ENCODE assay signal across 8 cellular contexts in the genomic region with DNA sequence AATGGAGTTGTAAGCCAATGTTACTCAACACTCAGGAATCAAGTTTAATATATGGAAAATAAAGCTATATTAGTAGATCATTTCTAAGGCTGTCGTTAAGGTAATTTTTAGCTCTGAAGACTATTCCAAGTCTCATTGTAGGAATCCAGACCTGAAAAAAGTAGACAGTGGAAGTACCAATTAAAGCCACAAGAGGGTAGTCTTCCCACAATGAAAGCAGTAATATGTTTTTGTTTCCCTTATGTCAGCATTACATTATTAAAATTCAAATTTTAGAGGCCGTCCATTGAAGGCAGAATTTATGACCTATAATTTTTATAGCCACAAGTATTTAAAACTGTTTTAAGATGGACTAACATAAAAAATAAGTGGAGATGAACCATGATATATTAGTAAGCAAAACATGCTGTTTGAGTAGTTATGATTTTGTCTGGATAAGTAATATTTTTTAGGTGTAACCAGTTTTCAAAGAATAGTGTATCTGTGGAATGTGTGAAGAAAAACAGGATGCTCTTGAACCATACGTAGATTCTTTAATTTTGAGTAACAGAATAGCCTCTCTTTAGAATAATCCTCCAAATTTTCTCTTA.
DNase-seq lines count a peak whose midpoint lies in the region; ATAC-seq and TF ChIP-seq lines count a peak whose summit lies in the region.

No MANE protein-coding gene starts in this region.

- no peaks in the 10 kb centered on the region for H3K36me3 Mint-ChIP-seq in Calu3 (ENCODE audit: insufficient read depth, unreplicated experiment)
- no peaks in the 10 kb centered on the region for H3K36me3 Mint-ChIP-seq in CD4-positive, alpha-beta memory T cell

- no peaks in the 10 kb centered on the region for H3K36me3 ChIP-seq in liver (ENCODE audit: control insufficient read depth in 4 of 4, insufficient read depth in 3 of 4, low read depth in 1 of 4, low read length in 3 of 4)
- no peaks in the 10 kb centered on the region for H3K36me3 ChIP-seq in CD4-positive, alpha-beta memory T cell (ENCODE audit: insufficient read depth, low read length)

- TF ChIP-seq RAD21 in liver (IDR thresholded peaks at IDR 0.05): peak; percentile 72 to 75

- WGBS in liver: 24% methylated on average over 3 of the region's 3 CpGs

- H3K4me1 ChIP-seq in liver (ENCODE audit: control insufficient read depth in 4 of 4, insufficient read depth in 4 of 4, low read length in 3 of 4): no peaks in the 10 kb centered on the region
- H3K4me1 ChIP-seq in CD4-positive, alpha-beta memory T cell (ENCODE audit: insufficient read depth, low read length): no peaks in the 10 kb centered on the region

- TF ChIP-seq CTCF in Calu3 (IDR thresholded peaks at IDR 0.05; ENCODE audit: unreplicated experiment) (peak; percentile 35), astrocyte of the cerebellum (IDR thresholded peaks at IDR 0.05; ENCODE audit: low read depth, low read length, missing control alignments) (peak; percentile 53), liver (IDR thresholded peaks at IDR 0.05; ENCODE audit: low read depth, low read length, missing input control) (peak; percentile 59)

- in situ Hi-C loops in astrocyte of the cerebellum (cut with HindIII; ENCODE audit: low sequenced_read_pairs): no loop called here

- no peaks in the 10 kb centered on the region for H3K27me3 Mint-ChIP-seq in Calu3 (ENCODE audit: unreplicated experiment)
- H3K27me3 Mint-ChIP-seq in CD4-positive, alpha-beta memory T cell: no peaks in the 10 kb centered on the region

- no peaks in the 10 kb centered on the region for H3K4me1 Mint-ChIP-seq in Calu3 (ENCODE audit: low read depth, unreplicated experiment)
- H3K4me1 Mint-ChIP-seq in CD4-positive, alpha-beta memory T cell: no peaks in the 10 kb centered on the region

- H3K9me3 ChIP-seq in liver (ENCODE audit: control insufficient read depth in 4 of 4, low read length in 3 of 4): no peaks in the 10 kb centered on the region
- H3K9me3 ChIP-seq in CD4-positive, alpha-beta memory T cell (ENCODE audit: control insufficient read depth in 1 of 2, low read length in 2 of 2): no peaks in the 10 kb centered on the region

- no peak overlapping the region for H3K9ac ChIP-seq in liver (ENCODE audit: low read depth in 1 of 2, low read length in 2 of 2)

- DNase-seq in Calu3: peak; percentile 9
- peak; percentile 50 for DNase-seq in M059J (ENCODE audit: low read depth)
- DNase-seq in astrocyte of the cerebellum (ENCODE audit: low read depth): peak; percentile 58
- DNase-seq in CD4-positive, alpha-beta memory T cell: no peak
- DNase-seq in activated CD4-positive, alpha-beta T cell treated with anti-CD3 and anti-CD28 coated beads, Interleukin-2, amount 50 U/mL, for 4 hours: no peak
- DNase-seq in central memory CD4-positive, alpha-beta T cell: no peak

- intact Hi-C loops in Calu3 (cut with micrococcal nuclease; ENCODE audit: unreplicated experiment): loop anchor here (5.0 to 10.0 kb wide), 3 partner anchors 130 to 223 kb away; no protein-coding TSS in a partner anchor
- intact Hi-C loops in CD4-positive, alpha-beta memory T cell (cut with micrococcal nuclease): no loop called here

- no peak overlapping the region for H3K4me3 Mint-ChIP-seq in Calu3 (ENCODE audit: low read depth, unreplicated experiment)
- no peak overlapping the region for H3K4me3 Mint-ChIP-seq in CD4-positive, alpha-beta memory T cell

- BruUV-seq in Calu3 (replicated peaks; lab: Mats Ljungman, UMichigan): no TSS peak

- no peak overlapping the region for H3K27ac ChIP-seq in liver (ENCODE audit: low read depth in 1 of 2, low read length in 2 of 2)
- H3K27ac ChIP-seq in CD4-positive, alpha-beta memory T cell (ENCODE audit: low read depth, low read length): no peak overlapping the region

- no peaks in the 10 kb centered on the region for H3K9me3 Mint-ChIP-seq in Calu3 (ENCODE audit: low read depth, unreplicated experiment)
- peaks cover 0 to 4% (median 0%) of the 10 kb centered on the region in 8 donors for H3K9me3 Mint-ChIP-seq in CD4-positive, alpha-beta memory T cell

- no peak overlapping the region for H3K4me3 ChIP-seq in astrocyte of the cerebellum (ENCODE audit: low read depth, low read length)
- no peak overlapping the region for H3K4me3 ChIP-seq in liver (ENCODE audit: low read depth in 1 of 3, low read length in 3 of 3)
- H3K4me3 ChIP-seq in CD4-positive, alpha-beta memory T cell (ENCODE audit: low read length in 2 of 2): no peak overlapping the region

- POLR2A ChIA-PET in CD4-positive, alpha-beta memory T cell (lab: Charles Lee; ENCODE audit: partially characterized antibody): no interaction called here

- H3K27ac Mint-ChIP-seq in Calu3 (ENCODE audit: unreplicated experiment): no peak overlapping the region
- no peak overlapping the region for H3K27ac Mint-ChIP-seq in CD4-positive, alpha-beta memory T cell

- ATAC-seq in GM21528 (IDR thresholded peaks at IDR 0.05; ENCODE audit: low FRiP score, unreplicated experiment): peak; percentile 55

- H3K27me3 ChIP-seq in liver (ENCODE audit: control insufficient read depth in 4 of 4, insufficient read depth in 4 of 4, low read length in 3 of 4): peaks cover 0 to 3% (median 0%) of the 10 kb centered on the region in 4 donors
- H3K27me3 ChIP-seq in CD4-positive, alpha-beta memory T cell (ENCODE audit: insufficient read depth, low read length): no peaks in the 10 kb centered on the region

- CTCF ChIA-PET in Calu3 (lab: Charles Lee): no interaction called here
- CTCF ChIA-PET in CD4-positive, alpha-beta memory T cell (lab: Charles Lee; ENCODE audit: partially characterized antibody): no interaction called here

TF ChIP-seq in liver, 16 proteins besides CTCF, POLR2A, EP300 and RAD21:
- TF ChIP-seq HNF4A (conservative IDR thresholded peaks at IDR 0.05) (no peak), RXRA (IDR thresholded peaks at IDR 0.05) (no peak), NR2F2 (IDR thresholded peaks at IDR 0.05) (no peak)
- TF ChIP-seq, protein P1, sequence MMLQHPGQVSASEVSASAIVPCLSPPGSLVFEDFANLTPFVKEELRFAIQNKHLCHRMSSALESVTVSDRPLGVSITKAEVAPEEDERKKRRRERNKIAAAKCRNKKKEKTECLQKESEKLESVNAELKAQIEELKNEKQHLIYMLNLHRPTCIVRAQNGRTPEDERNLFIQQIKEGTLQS (IDR thresholded peaks at IDR 0.05): no peak
TF ChIP-seq in liver: peak in this region for 0.

Comparison
In these comparisons a context has a peak if more than half of its experiments do, and no peak if none do; other contexts are left out.
1. DNase-seq: peak in Calu3 (single experiment), M059J (single experiment) and astrocyte of the cerebellum (single experiment); none in CD4-positive, alpha-beta memory T cell (0 of 5), activated CD4-positive, alpha-beta T cell treated with anti-CD3 and anti-CD28 coated beads, Interleukin-2, amount 50 U/mL, for 4 hours (0 of 2) and central memory CD4-positive, alpha-beta T cell (single experiment).
2. Peak in every context shown above with its lines, with median percentiles within 50 percentile points of each other: CTCF ChIP-seq.